In the genomic region with DNA sequence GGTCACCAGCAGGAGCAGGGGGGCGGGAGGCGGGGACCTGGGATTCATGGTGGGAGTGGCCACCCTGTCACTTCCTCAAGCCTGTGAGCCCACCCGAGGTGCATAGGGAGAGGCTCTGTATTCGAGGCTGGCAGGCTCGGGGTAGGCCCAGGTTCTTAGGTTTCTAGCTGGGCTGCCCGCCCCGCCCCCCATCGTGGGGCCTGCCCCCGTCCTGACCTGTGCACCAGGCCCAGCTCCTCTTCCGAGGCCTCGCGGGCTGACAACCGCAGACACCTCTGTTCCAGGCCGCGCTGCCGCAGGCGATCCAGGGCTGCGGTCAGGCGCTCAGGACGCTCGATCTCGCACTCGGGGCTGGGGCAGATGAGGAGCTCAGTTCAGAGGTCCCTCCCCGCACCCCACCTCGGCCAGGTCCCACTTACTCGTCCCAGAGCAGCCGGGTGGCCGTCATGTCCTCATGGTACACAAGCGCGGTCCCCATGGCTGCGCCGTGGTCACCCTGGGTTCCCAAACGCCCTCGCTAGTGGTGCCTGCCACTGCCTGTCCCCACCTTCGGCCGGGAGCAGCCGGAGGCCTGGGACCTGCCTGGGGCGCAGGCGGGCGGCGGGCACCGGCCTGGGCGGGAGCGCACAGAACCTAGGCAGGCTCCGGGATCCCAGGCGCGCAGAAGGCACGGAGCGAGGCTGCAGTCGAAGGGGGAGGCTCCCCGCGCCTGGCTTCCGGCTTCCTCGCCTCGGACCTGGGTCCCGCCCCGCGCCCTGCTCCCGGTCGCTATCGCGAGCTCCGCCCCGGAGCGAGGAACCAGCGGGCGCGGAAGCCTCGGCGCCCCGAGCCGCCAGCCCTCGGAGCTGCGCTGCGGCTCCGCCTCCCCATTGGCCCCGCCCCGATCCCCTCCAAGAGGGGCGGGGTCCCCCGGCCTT, we compare ENCODE assay signal across 8 cellular contexts. TPM values are rescaled to one million over a fixed set of nuclear protein-coding genes. Genes with fewer than 3 reads are reported as not detected.
DNase-seq lines count a peak whose midpoint lies in the region; ATAC-seq and TF ChIP-seq lines count a peak whose summit lies in the region.

A gene with protein sequence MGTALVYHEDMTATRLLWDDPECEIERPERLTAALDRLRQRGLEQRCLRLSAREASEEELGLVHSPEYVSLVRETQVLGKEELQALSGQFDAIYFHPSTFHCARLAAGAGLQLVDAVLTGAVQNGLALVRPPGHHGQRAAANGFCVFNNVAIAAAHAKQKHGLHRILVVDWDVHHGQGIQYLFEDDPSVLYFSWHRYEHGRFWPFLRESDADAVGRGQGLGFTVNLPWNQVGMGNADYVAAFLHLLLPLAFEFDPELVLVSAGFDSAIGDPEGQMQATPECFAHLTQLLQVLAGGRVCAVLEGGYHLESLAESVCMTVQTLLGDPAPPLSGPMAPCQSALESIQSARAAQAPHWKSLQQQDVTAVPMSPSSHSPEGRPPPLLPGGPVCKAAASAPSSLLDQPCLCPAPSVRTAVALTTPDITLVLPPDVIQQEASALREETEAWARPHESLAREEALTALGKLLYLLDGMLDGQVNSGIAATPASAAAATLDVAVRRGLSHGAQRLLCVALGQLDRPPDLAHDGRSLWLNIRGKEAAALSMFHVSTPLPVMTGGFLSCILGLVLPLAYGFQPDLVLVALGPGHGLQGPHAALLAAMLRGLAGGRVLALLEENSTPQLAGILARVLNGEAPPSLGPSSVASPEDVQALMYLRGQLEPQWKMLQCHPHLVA (minus strand): TSS at position 711 of the 917 bp plus-strand sequence. CDS start 233 bp downstream, at position 478.

- no peak for TF ChIP-seq CTCF in testis (IDR thresholded peaks at IDR 0.05)

- peak within 1 kb of the TSS; percentile 97 for H3K23ac ChIP-seq in neuronal stem cell (ENCODE audit: low read depth, low read length, poor library complexity)

- H3K4me2 ChIP-seq in neuronal stem cell (ENCODE audit: insufficient read depth, low read length, poor library complexity, severe bottlenecking): peak within 1 kb of the TSS; percentile 98

- peak within 1 kb of the TSS; percentile 72 to 86 for H3K4me3 ChIP-seq in neuronal stem cell (ENCODE audit: low read length in 2 of 2)
- H3K4me3 ChIP-seq in testis: peak within 1 kb of the TSS; percentile 62 to 69

- H2AFZ ChIP-seq in neuronal stem cell (ENCODE audit: low read length): peak within 1 kb of the TSS; percentile 83

- H3K9me3 ChIP-seq in neuronal stem cell (replicated peaks in 1 of 2; ENCODE audit: control insufficient read depth in 2 of 2, insufficient read depth in 1 of 2, low read depth in 1 of 2, low read length in 2 of 2): no peaks in the 10 kb centered on the region
- H3K9me3 ChIP-seq in testis: no peaks in the 10 kb centered on the region

- H3K4ac ChIP-seq in neuronal stem cell (ENCODE audit: low read length): peak within 1 kb of the TSS; percentile 93

- H4K8ac ChIP-seq in neuronal stem cell (ENCODE audit: low read depth, low read length): peak within 1 kb of the TSS; percentile 48

- peaks cover 27% of the 10 kb centered on the region for H3K79me1 ChIP-seq in neuronal stem cell (ENCODE audit: low read depth, low read length)

- peak within 1 kb of the TSS; percentile 72 for H3K27ac ChIP-seq in neuronal stem cell (replicated peaks; ENCODE audit: low read length)
- H3K27ac ChIP-seq in testis: peak within 1 kb of the TSS; percentile 37 to 71

- H2AK5ac ChIP-seq in neuronal stem cell (ENCODE audit: low read depth, low read length): peak within 1 kb of the TSS; percentile 100

- H3K4me1 ChIP-seq in neuronal stem cell (ENCODE audit: control insufficient read depth in 2 of 2, insufficient read depth in 1 of 2, low read depth in 1 of 2, low read length in 2 of 2): peaks cover 15 to 17% of the 10 kb centered on the region in 2 donors
- peaks cover 14% of the 10 kb centered on the region for H3K4me1 ChIP-seq in testis

- H2BK12ac ChIP-seq in neuronal stem cell (ENCODE audit: low read length): peak within 1 kb of the TSS; percentile 73

- H3K18ac ChIP-seq in neuronal stem cell (ENCODE audit: low read length): peak within 1 kb of the TSS; percentile 94

- H3K36me3 ChIP-seq in neuronal stem cell (replicated peaks in 1 of 2; ENCODE audit: control insufficient read depth in 2 of 2, insufficient read depth in 2 of 2, low read length in 2 of 2) (peaks cover 30 to 56% of the 10 kb centered on the region in 2 donors), testis (ENCODE audit: low read depth, missing control alignments) (no peaks in the 10 kb centered on the region)

- peak; percentile 83 for DNase-seq in ACHN
- peak; percentile 88 for DNase-seq in RPMI8226
- DNase-seq in activated T-helper 9 cell treated with anti-CD3 and anti-CD28 coated beads, Interleukin-2, amount 50 U/mL, for 16 hours (ENCODE audit: low read depth): peak; percentile 71
- peak; percentile 51 for DNase-seq in fibroblast of the conjunctiva (ENCODE audit: low read depth)
- DNase-seq in neuronal stem cell (ENCODE audit: low spot score): peak; percentile 83
- DNase-seq in testis: peak; percentile 80

- H2BK5ac ChIP-seq in neuronal stem cell (ENCODE audit: low read length): peak within 1 kb of the TSS; percentile 82

- H3K27me3 ChIP-seq in neuronal stem cell (ENCODE audit: control insufficient read depth in 3 of 3, insufficient read depth in 3 of 3, low read depth in 1 of 3, low read length in 3 of 3): no peaks in the 10 kb centered on the region
- H3K27me3 ChIP-seq in testis: no peaks in the 10 kb centered on the region

- in situ Hi-C loops in ACHN (cut with HindIII; ENCODE audit: low pct_ligation_motif_present, low pct_unique_long_range_greater_than_20kb, low sequenced_read_pairs): no loop called here

- TF ChIP-seq POLR2A in testis (IDR thresholded peaks at IDR 0.05): no peak

- H2BK120ac ChIP-seq in neuronal stem cell (ENCODE audit: low read depth, low read length): peak within 1 kb of the TSS; percentile 99

- no CpG with 5 or more reads among the region's 80 CpGs for WGBS in neuronal stem cell (ENCODE audit: extremely low coverage in 2 of 2, insufficient read length in 2 of 2, insufficient replicate concordance in 1 of 2), 2 donors
- 2 to 3% methylated on average over 12 to 62 of the region's 80 CpGs for WGBS in testis, 2 donors

- peak within 1 kb of the TSS; percentile 94 for H2BK15ac ChIP-seq in neuronal stem cell (ENCODE audit: low read length)

- H3K9ac ChIP-seq in neuronal stem cell (ENCODE audit: low read depth, low read length, poor library complexity): peak within 1 kb of the TSS; percentile 96

- intact Hi-C loops in testis (cut with DNase I; ENCODE audit: low total_unique reads): no loop called here

- H4K91ac ChIP-seq in neuronal stem cell (ENCODE audit: low read depth, low read length, poor library complexity): no peak within 1 kb of the TSS

- H3K14ac ChIP-seq in neuronal stem cell (ENCODE audit: low read length): peak within 1 kb of the TSS; percentile 99

- ATAC-seq in GM18867 (IDR thresholded peaks at IDR 0.05; ENCODE audit: unreplicated experiment): peak; percentile 53
- ATAC-seq in HG03460 (IDR thresholded peaks at IDR 0.05; ENCODE audit: unreplicated experiment): peak; percentile 56

RNA-seq across cellular contexts. Expression of the gene that starts here (rescaled TPM):
- 20.1 TPM for polyA plus RNA-seq in neuronal stem cell (2013, experiment 1 of 2)
- 18.8 TPM for polyA plus RNA-seq in neuronal stem cell (2013, experiment 2 of 2)
- 10 to 100 TPM; 32.1 to 33.1 TPM for total RNA-seq in testis
- 13.5 TPM for polyA plus RNA-seq in testis (ENCODE audit: insufficient read depth, low read depth, low replicate concordance)

Comparison
In these comparisons a context has a peak if more than half of its experiments do, and no peak if none do; other contexts are left out.
1. Peak in every context shown above with its lines: DNase-seq, ATAC-seq, H3K4me3 ChIP-seq and H3K27ac ChIP-seq.